Comparison of ENCODE assay signal across 8 cellular contexts in the genomic region with DNA sequence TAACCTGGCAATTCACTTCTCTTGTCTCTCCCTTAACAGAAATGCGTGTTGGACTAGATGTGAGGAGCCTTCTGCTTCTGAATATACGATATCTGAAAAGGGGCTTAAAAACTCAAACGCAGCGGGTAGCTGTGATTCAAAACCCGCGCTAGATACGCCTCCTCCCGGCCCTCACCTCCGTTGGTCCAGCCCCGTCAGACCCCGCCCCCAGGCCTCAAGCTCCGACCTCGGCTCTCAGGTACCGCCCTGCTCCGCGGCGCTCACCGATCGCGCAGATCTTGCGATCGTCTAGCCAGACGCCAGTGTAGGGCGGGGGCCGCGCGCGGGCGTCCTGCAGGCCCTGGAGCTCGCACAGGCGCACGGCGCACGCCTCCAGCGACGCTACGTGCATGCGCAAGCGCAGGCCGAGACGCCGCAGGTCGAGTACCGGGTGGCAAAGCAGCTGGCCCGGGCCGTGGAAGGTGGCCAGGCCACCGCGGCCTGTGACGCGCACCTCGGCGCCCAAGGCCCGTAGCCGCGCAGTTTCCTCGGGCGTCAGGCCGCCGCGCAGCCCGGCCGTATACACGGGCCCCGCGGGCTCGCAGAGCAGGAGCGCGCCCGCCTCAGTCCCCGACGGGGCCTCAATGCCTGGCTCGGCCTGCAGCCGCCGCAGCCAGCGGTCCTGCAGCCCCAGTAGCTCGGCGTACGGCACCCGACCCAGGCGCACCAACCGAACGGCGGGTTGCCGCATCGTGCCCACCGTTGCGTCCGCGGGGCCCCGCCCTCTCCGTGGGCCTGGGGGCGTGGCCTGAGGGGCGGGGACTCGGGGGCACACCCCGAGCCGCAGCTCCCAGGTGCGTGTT. TPM values are rescaled to one million over a fixed set of nuclear protein-coding genes. Genes with fewer than 3 reads are reported as not detected.
DNase-seq lines count a peak whose midpoint lies in the region; ATAC-seq and TF ChIP-seq lines count a peak whose summit lies in the region.

Gene LIPT2, minus strand, starts transcription at position 751 of the 842 bp plus-strand sequence. Its CDS starts 21 bp downstream, at position 730.

- TF ChIP-seq POLR2A in lower leg skin (IDR thresholded peaks at IDR 0.05), result peak in 1 of 2 donors; percentile 11

- peaks cover 5% of the 10 kb centered on the region for H3K27me3 Mint-ChIP-seq in CD4-positive, CD25-positive, alpha-beta regulatory T cell
- H3K27me3 Mint-ChIP-seq in activated CD4-positive, alpha-beta memory T cell treated with anti-CD3 and anti-CD28 coated beads for 36 hours, result no peaks in the 10 kb centered on the region

- CTCF ChIA-PET in activated CD4-positive, alpha-beta memory T cell treated with anti-CD3 and anti-CD28 coated beads for 36 hours (lab: Charles Lee), result interaction anchor here (0.7 to 3.0 kb wide), 12 partner anchors 17 to 246 kb away, joined by 3 to 16 read pairs (median 4); partner anchors contain the start of gene PGM2L1

- intact Hi-C loops in activated CD4-positive, alpha-beta memory T cell treated with anti-CD3 and anti-CD28 coated beads for 36 hours (cut with micrococcal nuclease), result loop anchor here (1.0 to 10.0 kb wide), 5 partner anchors 78 to 1351 kb away; partner anchors contain the start of genes FCHSD2, PGM2L1, POLD3 and RNF169
- intact Hi-C loops in lower leg skin (cut with DNase I; ENCODE audit: low total_unique reads), result no loop called here

- peaks cover 9% of the 10 kb centered on the region for H3K36me3 Mint-ChIP-seq in CD4-positive, CD25-positive, alpha-beta regulatory T cell
- no peaks in the 10 kb centered on the region for H3K36me3 Mint-ChIP-seq in activated CD4-positive, alpha-beta memory T cell treated with anti-CD3 and anti-CD28 coated beads for 36 hours

- no peaks in the 10 kb centered on the region for H3K9me3 ChIP-seq in CD4-positive, CD25-positive, alpha-beta regulatory T cell (ENCODE audit: control insufficient read depth in 2 of 2, low read length in 2 of 2)

- H3K4me3 Mint-ChIP-seq in CD4-positive, CD25-positive, alpha-beta regulatory T cell, result peak within 1 kb of the TSS; percentile 73 to 94 (median 91)
- H3K4me3 Mint-ChIP-seq in activated CD4-positive, alpha-beta memory T cell treated with anti-CD3 and anti-CD28 coated beads for 36 hours, result peak within 1 kb of the TSS; percentile 81

- ATAC-seq in CD4-positive, CD25-positive, alpha-beta regulatory T cell (ENCODE audit: low read depth in 2 of 2), result peak; percentile 98
- ATAC-seq in GM19438 (IDR thresholded peaks at IDR 0.05; ENCODE audit: low read depth, unreplicated experiment), result peak; percentile 97
- peak; percentile 96 for ATAC-seq in HG03571 (IDR thresholded peaks at IDR 0.05; ENCODE audit: unreplicated experiment)

- peak within 1 kb of the TSS; percentile 90 to 95 (median 91) for H3K27ac Mint-ChIP-seq in CD4-positive, CD25-positive, alpha-beta regulatory T cell
- peak within 1 kb of the TSS; percentile 91 for H3K27ac Mint-ChIP-seq in activated CD4-positive, alpha-beta memory T cell treated with anti-CD3 and anti-CD28 coated beads for 36 hours

- H3K27ac ChIP-seq in CD4-positive, CD25-positive, alpha-beta regulatory T cell (ENCODE audit: insufficient read depth, low read length, poor library complexity, severe bottlenecking), result peak within 1 kb of the TSS; percentile 96

- 0% methylated on average over 69 to 70 of the region's 97 CpGs for WGBS in lower leg skin, 2 donors

- no peaks in the 10 kb centered on the region for H3K36me3 ChIP-seq in CD4-positive, CD25-positive, alpha-beta regulatory T cell (ENCODE audit: control insufficient read depth, insufficient read depth, low read length)

- POLR2A ChIA-PET in activated CD4-positive, alpha-beta memory T cell treated with anti-CD3 and anti-CD28 coated beads for 36 hours (lab: Charles Lee), result interaction anchor here (0.5 to 2.1 kb wide), 11 partner anchors 9 to 511 kb away, joined by 3 to 11 read pairs (median 3); partner anchors contain the start of genes PGM2L1, POLD3 and UCP2

- peaks cover 8 to 23% (median 18%) of the 10 kb centered on the region in 4 donors for H3K4me1 Mint-ChIP-seq in CD4-positive, CD25-positive, alpha-beta regulatory T cell
- H3K4me1 Mint-ChIP-seq in activated CD4-positive, alpha-beta memory T cell treated with anti-CD3 and anti-CD28 coated beads for 36 hours (ENCODE audit: low read depth), result peaks cover 22% of the 10 kb centered on the region

- no peak for TF ChIP-seq CTCF in lower leg skin (IDR thresholded peaks at IDR 0.05)

- peak within 1 kb of the TSS; percentile 88 for H3K4me3 ChIP-seq in CD4-positive, CD25-positive, alpha-beta regulatory T cell (ENCODE audit: low read depth, low read length)
- peak within 1 kb of the TSS; percentile 82 for H3K4me3 ChIP-seq in lower leg skin (ENCODE audit: low read depth, poor library complexity, severe bottlenecking)

- DNase-seq in CD4-positive, CD25-positive, alpha-beta regulatory T cell, result peak; percentile 95 to 100 (median 96)
- peak; percentile 99 for DNase-seq in NCI-H774 (lab: John Stamatoyannopoulos, UW)
- DNase-seq in activated CD4-positive, alpha-beta memory T cell treated with anti-CD3 and anti-CD28 coated beads for 36 hours, result peak; percentile 99
- DNase-seq in ecto neural progenitor cell (ENCODE audit: low spot score), result peak; percentile 96
- peak; percentile 95 to 99 for DNase-seq in lower leg skin (ENCODE audit: low spot score in 2 of 2)
- DNase-seq in stimulated activated CD4-positive, alpha-beta T cell treated with anti-CD3 and anti-CD28 coated beads, Interleukin-4, amount 100 ng/mL, for 4 hours, result peak; percentile 97 to 98

- H3K9me3 Mint-ChIP-seq in CD4-positive, CD25-positive, alpha-beta regulatory T cell, result peaks cover 0 to 9% (median 0%) of the 10 kb centered on the region in 7 donors
- no peaks in the 10 kb centered on the region for H3K9me3 Mint-ChIP-seq in activated CD4-positive, alpha-beta memory T cell treated with anti-CD3 and anti-CD28 coated beads for 36 hours

- H3K27me3 ChIP-seq in CD4-positive, CD25-positive, alpha-beta regulatory T cell (ENCODE audit: control insufficient read depth, insufficient read depth, low read length), result no peaks in the 10 kb centered on the region

- peaks cover 20% of the 10 kb centered on the region for H3K4me1 ChIP-seq in CD4-positive, CD25-positive, alpha-beta regulatory T cell (ENCODE audit: control insufficient read depth, insufficient read depth, low read length, poor library complexity, severe bottlenecking)

RNA-seq across cellular contexts. Expression of gene LIPT2, which starts in this region (rescaled TPM):
- total RNA-seq in CD4-positive, CD25-positive, alpha-beta regulatory T cell, result 6.1 TPM
- 10 to 100 TPM; 11.5 to 20.7 (median 14.6) TPM for polyA plus RNA-seq in CD4-positive, CD25-positive, alpha-beta regulatory T cell
- 1 to 10 TPM; 3.0 to 3.3 TPM for total RNA-seq in activated CD4-positive, alpha-beta memory T cell treated with anti-CD3 and anti-CD28 coated beads for 36 hours
- 10 to 100 TPM in 1 of 4 donors, 1 to 10 TPM in 3; 4.0 to 10.9 (median 8.1) TPM for total RNA-seq in lower leg skin

Comparison
In these comparisons a context has a peak if more than half of its experiments do, and no peak if none do; other contexts are left out.
1. Peak in every context shown above with its lines: DNase-seq, ATAC-seq, H3K4me3 ChIP-seq and H3K27ac ChIP-seq.